ENCODE assay signal across 10 cellular contexts in the genomic region with DNA sequence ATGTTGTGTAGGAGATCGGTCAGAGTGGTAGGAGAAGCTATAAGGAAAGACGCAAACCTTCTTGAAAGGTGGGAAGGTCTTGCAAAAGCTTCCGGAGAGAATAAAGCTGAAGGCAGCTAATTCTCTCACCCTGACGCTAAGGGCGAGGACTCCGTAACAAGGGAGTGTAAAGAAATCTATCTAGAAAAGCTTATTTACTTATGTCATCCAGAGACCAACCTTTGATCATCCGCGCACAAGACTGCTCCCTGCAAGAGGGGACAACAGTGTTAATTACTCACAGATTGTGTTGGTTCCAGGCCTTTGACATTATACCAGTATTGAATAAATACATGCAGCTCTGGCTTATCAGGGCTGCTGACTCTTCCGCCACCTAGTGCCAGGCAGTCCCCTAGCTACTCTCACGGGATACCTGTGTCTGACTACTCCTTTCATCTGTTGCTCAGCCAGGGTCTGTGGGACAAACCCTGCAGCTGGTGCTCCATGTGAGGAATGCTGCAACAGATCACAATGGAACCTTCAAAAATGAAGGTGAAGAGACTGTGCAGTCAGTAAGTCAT.
DNase-seq lines count a peak whose midpoint lies in the region; ATAC-seq and TF ChIP-seq lines count a peak whose summit lies in the region.
"Had no signal": no experiment of that assay in that cellular context is flagged by ENCODE, and none has a peak within 500 bp of the region (broad histone marks: within the 10 kb centered on the region; RNA-seq: fewer than 3 reads in every experiment).

No MANE protein-coding gene starts in this region.

- WGBS in thyroid gland, 2 donors = 57 to 71% methylated on average over 10 of the region's 10 CpGs

- CTCF ChIA-PET in activated naive CD4-positive, alpha-beta T cell treated with anti-CD3 and anti-CD28 coated beads for 36 hours (lab: Charles Lee) = interaction anchor here (1.2 kb wide), 1 partner anchor 17 kb away, joined by 5 read pairs; no protein-coding TSS in a partner anchor

- peak in 5 of 6 experiments; percentile 14 to 51 (median 40) for TF ChIP-seq CTCF in thyroid gland (IDR thresholded peaks at IDR 0.05)

- no peaks in the 10 kb centered on the region for H3K36me3 ChIP-seq in thyroid gland
- H3K36me3 ChIP-seq: SJSA1 had no signal

- no peak overlapping the region for H3K27ac ChIP-seq in thyroid gland

- H3K4me1 Mint-ChIP-seq in activated naive CD4-positive, alpha-beta T cell treated with anti-CD3 and anti-CD28 coated beads for 36 hours (ENCODE audit: low read depth) = no peaks in the 10 kb centered on the region

- peak; percentile 12 for DNase-seq in activated naive CD4-positive, alpha-beta T cell treated with anti-CD3 and anti-CD28 coated beads for 36 hours
- no peak for DNase-seq in activated naive CD4-positive, alpha-beta T cell treated with Interleukin-2 at 50 U/mL for 16 hours
- DNase-seq in RPMI8226 (peak; percentile 39), glomerular visceral epithelial cell (ENCODE audit: extremely low spot score) (peak; percentile 48), thyroid gland (peak; percentile 50), NCI-H345 (lab: John Stamatoyannopoulos, UW) (no peak), GDM1 (lab: John Stamatoyannopoulos, UW) (no peak)
- DNase-seq: central memory CD4-positive, alpha-beta T cell had no signal

- H3K4me1 ChIP-seq in thyroid gland = no peaks in the 10 kb centered on the region

- intact Hi-C loops in activated naive CD4-positive, alpha-beta T cell treated with anti-CD3 and anti-CD28 coated beads for 36 hours (cut with micrococcal nuclease) = no loop called here
- intact Hi-C loops in thyroid gland (cut with DNase I) = no loop called here

- H3K9me3 Mint-ChIP-seq in activated naive CD4-positive, alpha-beta T cell treated with anti-CD3 and anti-CD28 coated beads for 36 hours = peaks cover 3% of the 10 kb centered on the region

- H3K4me3 Mint-ChIP-seq in activated naive CD4-positive, alpha-beta T cell treated with anti-CD3 and anti-CD28 coated beads for 36 hours = no peak overlapping the region

- no peak for ATAC-seq in GM21390 (IDR thresholded peaks at IDR 0.05; ENCODE audit: unreplicated experiment)

- H3K36me3 Mint-ChIP-seq in activated naive CD4-positive, alpha-beta T cell treated with anti-CD3 and anti-CD28 coated beads for 36 hours (ENCODE audit: low read depth) = no peaks in the 10 kb centered on the region

- H3K9me3 ChIP-seq in thyroid gland = no peaks in the 10 kb centered on the region
- H3K9me3 ChIP-seq: SJSA1 had no signal

- H3K27ac Mint-ChIP-seq in activated naive CD4-positive, alpha-beta T cell treated with anti-CD3 and anti-CD28 coated beads for 36 hours = no peak overlapping the region

- H3K27me3 ChIP-seq in thyroid gland = no peaks in the 10 kb centered on the region
- H3K27me3 ChIP-seq: SJSA1 had no signal

- no peak overlapping the region for H3K4me3 ChIP-seq in thyroid gland (replicated peaks in 1 of 3)
- H3K4me3 ChIP-seq: SJSA1 had no signal

- TF ChIP-seq POLR2A in thyroid gland (IDR thresholded peaks at IDR 0.05) = no peak

- H3K27me3 Mint-ChIP-seq in activated naive CD4-positive, alpha-beta T cell treated with anti-CD3 and anti-CD28 coated beads for 36 hours (ENCODE audit: low read depth) = no peaks in the 10 kb centered on the region

Comparison
In these comparisons a context has a peak if more than half of its experiments do, and no peak if none do; other contexts are left out.
1. DNase-seq: peak in activated naive CD4-positive, alpha-beta T cell treated with anti-CD3 and anti-CD28 coated beads for 36 hours (single experiment), RPMI8226 (single experiment), glomerular visceral epithelial cell (single experiment) and thyroid gland (2 of 2); none in activated naive CD4-positive, alpha-beta T cell treated with Interleukin-2 at 50 U/mL for 16 hours (single experiment), NCI-H345 (single experiment) and GDM1 (single experiment).